In the genomic region with DNA sequence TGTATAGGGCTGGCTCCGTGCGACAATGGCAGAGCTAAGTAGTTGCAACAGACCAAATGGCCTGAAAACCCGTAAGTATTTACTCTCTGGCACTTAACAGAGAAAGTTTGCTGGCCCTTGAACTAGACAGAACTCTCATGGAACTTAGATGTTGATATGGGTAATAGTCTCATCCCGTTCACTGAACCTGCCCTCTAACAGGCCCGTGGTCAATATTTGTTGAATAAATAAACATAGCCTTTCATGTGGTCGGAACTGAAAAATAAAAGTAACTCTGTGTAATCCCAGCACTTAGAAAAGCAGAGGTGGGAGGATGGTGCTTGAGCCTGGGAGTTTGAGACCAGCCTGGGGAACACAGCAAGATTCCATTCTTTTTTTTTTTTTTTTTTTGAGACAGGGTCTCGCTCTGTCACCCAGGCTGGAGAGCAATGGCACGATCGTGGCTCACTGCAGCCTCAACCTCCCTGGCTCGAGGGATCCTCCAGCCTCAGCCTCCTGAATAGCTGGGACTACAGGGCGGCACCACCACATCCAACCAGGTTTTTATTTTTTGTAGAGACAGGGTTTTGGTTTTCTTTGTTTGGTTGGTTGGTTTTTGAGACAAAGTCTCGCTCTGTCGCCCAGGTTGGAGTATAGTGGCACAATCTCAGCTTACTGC, we compare ENCODE assay signal across 1 cellular context.
A peak's percentile ranks its signal among the peaks of the same experiment; 100 is the strongest.
TF ChIP-seq lines count a peak whose summit lies in the region.

No MANE protein-coding gene starts in this region.

TF ChIP-seq in HepG2, 621 proteins besides CTCF, POLR2A, EP300 and RAD21 (continued from another document and continues in another):
- TF ChIP-seq, protein P1, sequence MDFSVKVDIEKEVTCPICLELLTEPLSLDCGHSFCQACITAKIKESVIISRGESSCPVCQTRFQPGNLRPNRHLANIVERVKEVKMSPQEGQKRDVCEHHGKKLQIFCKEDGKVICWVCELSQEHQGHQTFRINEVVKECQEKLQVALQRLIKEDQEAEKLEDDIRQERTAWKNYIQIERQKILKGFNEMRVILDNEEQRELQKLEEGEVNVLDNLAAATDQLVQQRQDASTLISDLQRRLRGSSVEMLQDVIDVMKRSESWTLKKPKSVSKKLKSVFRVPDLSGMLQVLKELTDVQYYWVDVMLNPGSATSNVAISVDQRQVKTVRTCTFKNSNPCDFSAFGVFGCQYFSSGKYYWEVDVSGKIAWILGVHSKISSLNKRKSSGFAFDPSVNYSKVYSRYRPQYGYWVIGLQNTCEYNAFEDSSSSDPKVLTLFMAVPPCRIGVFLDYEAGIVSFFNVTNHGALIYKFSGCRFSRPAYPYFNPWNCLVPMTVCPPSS (IDR thresholded peaks at IDR 0.05), result no peak
- TF ChIP-seq NR2F2 (IDR thresholded peaks at IDR 0.05; ENCODE audit: borderline replicate concordance, low read depth) (peak; percentile 97), ZNF205 (CRISPR knock-in tag; IDR thresholded peaks at IDR 0.05) (peak; percentile 63; the same call in 1 of the 2 replicates), POLR2AphosphoS5 (IDR thresholded peaks at IDR 0.05; ENCODE audit: low read depth, low read length) (no peak), ETV6 (CRISPR knock-in tag; conservative IDR thresholded peaks at IDR 0.05) (no peak; the same call in 1 of the 2 replicates), MED13 (CRISPR knock-in tag; IDR thresholded peaks at IDR 0.05) (peak; percentile 73), FOXM1 (CRISPR knock-in tag; IDR thresholded peaks at IDR 0.05) (no peak), ZNF143 (CRISPR knock-in tag; IDR thresholded peaks at IDR 0.05) (0 out of 2 replicates have a peak, but pooled peaks have one; percentile 26), ATRX (CRISPR knock-in tag; IDR thresholded peaks at IDR 0.05; ENCODE audit: borderline replicate concordance) (no peak), TCF7L2 (IDR thresholded peaks at IDR 0.05; ENCODE audit: low read depth, low read length) (peak; percentile 96), ATAD3A (CRISPR knock-in tag; IDR thresholded peaks at IDR 0.05) (no peak), ZNF12 (CRISPR knock-in tag; IDR thresholded peaks at IDR 0.05) (peak; percentile 85), CCAR2 (optimal IDR thresholded peaks at IDR 0.05; ENCODE audit: low read depth, low read length) (no peak), ZNF441 (CRISPR knock-in tag; IDR thresholded peaks at IDR 0.05; ENCODE audit: borderline replicate concordance) (0 out of 2 replicates have a peak, but pooled peaks have one; percentile 56), ZIK1 (CRISPR knock-in tag; IDR thresholded peaks at IDR 0.05; ENCODE audit: borderline replicate concordance, low read depth) (no peak), FOXK1 (CRISPR knock-in tag; IDR thresholded peaks at IDR 0.05; ENCODE audit: borderline replicate concordance, low read depth) (peak; percentile 96), ZNF703 (CRISPR knock-in tag; IDR thresholded peaks at IDR 0.05; ENCODE audit: borderline replicate concordance) (peak; percentile 86; the same call in 1 of the 2 replicates), RNF2 (conservative IDR thresholded peaks at IDR 0.05; ENCODE audit: low read depth) (no peak), MBNL3 (CRISPR knock-in tag; conservative IDR thresholded peaks at IDR 0.05) (no peak), NPAS2 (CRISPR knock-in tag; IDR thresholded peaks at IDR 0.05; ENCODE audit: borderline replicate concordance) (no peak), ZNF180 (CRISPR knock-in tag; IDR thresholded peaks at IDR 0.05; ENCODE audit: borderline replicate concordance, low read depth) (no peak), ZNF234 (CRISPR knock-in tag; conservative IDR thresholded peaks at IDR 0.05) (no peak), ZNF672 (CRISPR knock-in tag; IDR thresholded peaks at IDR 0.05) (no peak), HMG20B (CRISPR knock-in tag; conservative IDR thresholded peaks at IDR 0.05) (peak; percentile 94), KAT2B (IDR thresholded peaks at IDR 0.05; ENCODE audit: borderline replicate concordance, low read depth, low read length) (no peak), KLF6 (CRISPR knock-in tag; IDR thresholded peaks at IDR 0.05) (no peak; the same call in 1 of the 2 replicates), CHD4 (IDR thresholded peaks at IDR 0.05; ENCODE audit: borderline replicate concordance, low read length) (peak; percentile 17; the same call in 1 of the 2 replicates), PAF1 (CRISPR knock-in tag; IDR thresholded peaks at IDR 0.05) (no peak), ZNF598 (CRISPR knock-in tag; IDR thresholded peaks at IDR 0.05; ENCODE audit: borderline replicate concordance) (no peak), HOXA7 (CRISPR knock-in tag; IDR thresholded peaks at IDR 0.05) (no peak)
- TF ChIP-seq, protein P2, sequence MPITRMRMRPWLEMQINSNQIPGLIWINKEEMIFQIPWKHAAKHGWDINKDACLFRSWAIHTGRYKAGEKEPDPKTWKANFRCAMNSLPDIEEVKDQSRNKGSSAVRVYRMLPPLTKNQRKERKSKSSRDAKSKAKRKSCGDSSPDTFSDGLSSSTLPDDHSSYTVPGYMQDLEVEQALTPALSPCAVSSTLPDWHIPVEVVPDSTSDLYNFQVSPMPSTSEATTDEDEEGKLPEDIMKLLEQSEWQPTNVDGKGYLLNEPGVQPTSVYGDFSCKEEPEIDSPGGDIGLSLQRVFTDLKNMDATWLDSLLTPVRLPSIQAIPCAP (CRISPR knock-in tag; IDR thresholded peaks at IDR 0.05; ENCODE audit: low read depth), result no peak
- TF ChIP-seq, protein P3, sequence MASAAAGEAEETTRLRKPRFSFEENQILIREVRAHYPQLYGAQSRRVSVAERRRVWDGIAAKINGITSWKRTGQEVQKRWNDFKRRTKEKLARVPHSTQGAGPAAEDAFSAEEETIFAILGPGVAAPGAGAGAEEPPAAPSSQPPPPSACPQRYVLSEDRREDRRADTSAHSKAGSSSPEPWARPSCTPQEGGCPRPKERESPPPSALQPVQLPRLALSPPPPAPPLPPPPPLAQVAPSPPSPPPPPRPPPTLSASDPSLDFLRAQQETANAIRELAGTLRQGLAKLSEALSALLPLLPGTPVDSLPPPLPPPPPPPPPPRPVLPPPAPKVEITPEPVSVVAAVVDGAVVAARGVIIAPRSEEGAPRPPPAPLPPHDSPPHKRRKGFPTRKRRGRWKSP (CRISPR knock-in tag; IDR thresholded peaks at IDR 0.05), result peak; percentile 62; the same call in 1 of the 2 replicates
- TF ChIP-seq, protein P4, sequence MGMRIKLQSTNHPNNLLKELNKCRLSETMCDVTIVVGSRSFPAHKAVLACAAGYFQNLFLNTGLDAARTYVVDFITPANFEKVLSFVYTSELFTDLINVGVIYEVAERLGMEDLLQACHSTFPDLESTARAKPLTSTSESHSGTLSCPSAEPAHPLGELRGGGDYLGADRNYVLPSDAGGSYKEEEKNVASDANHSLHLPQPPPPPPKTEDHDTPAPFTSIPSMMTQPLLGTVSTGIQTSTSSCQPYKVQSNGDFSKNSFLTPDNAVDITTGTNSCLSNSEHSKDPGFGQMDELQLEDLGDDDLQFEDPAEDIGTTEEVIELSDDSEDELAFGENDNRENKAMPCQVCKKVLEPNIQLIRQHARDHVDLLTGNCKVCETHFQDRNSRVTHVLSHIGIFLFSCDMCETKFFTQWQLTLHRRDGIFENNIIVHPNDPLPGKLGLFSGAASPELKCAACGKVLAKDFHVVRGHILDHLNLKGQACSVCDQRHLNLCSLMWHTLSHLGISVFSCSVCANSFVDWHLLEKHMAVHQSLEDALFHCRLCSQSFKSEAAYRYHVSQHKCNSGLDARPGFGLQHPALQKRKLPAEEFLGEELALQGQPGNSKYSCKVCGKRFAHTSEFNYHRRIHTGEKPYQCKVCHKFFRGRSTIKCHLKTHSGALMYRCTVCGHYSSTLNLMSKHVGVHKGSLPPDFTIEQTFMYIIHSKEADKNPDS (CRISPR knock-in tag; IDR thresholded peaks at IDR 0.05), result no peak
- TF ChIP-seq, protein P5, sequence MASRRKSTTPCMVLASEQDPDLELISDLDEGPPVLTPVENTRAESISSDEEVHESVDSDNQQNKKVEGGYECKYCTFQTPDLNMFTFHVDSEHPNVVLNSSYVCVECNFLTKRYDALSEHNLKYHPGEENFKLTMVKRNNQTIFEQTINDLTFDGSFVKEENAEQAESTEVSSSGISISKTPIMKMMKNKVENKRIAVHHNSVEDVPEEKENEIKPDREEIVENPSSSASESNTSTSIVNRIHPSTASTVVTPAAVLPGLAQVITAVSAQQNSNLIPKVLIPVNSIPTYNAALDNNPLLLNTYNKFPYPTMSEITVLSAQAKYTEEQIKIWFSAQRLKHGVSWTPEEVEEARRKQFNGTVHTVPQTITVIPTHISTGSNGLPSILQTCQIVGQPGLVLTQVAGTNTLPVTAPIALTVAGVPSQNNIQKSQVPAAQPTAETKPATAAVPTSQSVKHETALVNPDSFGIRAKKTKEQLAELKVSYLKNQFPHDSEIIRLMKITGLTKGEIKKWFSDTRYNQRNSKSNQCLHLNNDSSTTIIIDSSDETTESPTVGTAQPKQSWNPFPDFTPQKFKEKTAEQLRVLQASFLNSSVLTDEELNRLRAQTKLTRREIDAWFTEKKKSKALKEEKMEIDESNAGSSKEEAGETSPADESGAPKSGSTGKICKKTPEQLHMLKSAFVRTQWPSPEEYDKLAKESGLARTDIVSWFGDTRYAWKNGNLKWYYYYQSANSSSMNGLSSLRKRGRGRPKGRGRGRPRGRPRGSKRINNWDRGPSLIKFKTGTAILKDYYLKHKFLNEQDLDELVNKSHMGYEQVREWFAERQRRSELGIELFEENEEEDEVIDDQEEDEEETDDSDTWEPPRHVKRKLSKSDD (CRISPR knock-in tag; IDR thresholded peaks at IDR 0.05; ENCODE audit: low read depth), result no peak; the same call in 1 of the 2 replicates
- TF ChIP-seq, protein P6, sequence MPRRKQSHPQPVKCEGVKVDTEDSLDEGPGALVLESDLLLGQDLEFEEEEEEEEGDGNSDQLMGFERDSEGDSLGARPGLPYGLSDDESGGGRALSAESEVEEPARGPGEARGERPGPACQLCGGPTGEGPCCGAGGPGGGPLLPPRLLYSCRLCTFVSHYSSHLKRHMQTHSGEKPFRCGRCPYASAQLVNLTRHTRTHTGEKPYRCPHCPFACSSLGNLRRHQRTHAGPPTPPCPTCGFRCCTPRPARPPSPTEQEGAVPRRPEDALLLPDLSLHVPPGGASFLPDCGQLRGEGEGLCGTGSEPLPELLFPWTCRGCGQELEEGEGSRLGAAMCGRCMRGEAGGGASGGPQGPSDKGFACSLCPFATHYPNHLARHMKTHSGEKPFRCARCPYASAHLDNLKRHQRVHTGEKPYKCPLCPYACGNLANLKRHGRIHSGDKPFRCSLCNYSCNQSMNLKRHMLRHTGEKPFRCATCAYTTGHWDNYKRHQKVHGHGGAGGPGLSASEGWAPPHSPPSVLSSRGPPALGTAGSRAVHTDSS (CRISPR knock-in tag; conservative IDR thresholded peaks at IDR 0.05), result no peak
- TF ChIP-seq, protein P7, sequence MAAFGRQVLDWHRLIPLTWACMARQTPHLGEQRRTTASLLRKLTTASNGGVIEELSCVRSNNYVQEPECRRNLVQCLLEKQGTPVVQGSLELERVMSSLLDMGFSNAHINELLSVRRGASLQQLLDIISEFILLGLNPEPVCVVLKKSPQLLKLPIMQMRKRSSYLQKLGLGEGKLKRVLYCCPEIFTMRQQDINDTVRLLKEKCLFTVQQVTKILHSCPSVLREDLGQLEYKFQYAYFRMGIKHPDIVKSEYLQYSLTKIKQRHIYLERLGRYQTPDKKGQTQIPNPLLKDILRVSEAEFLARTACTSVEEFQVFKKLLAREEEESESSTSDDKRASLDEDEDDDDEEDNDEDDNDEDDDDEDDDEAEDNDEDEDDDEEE (CRISPR knock-in tag; IDR thresholded peaks at IDR 0.05), result no peak
- TF ChIP-seq, protein P8, sequence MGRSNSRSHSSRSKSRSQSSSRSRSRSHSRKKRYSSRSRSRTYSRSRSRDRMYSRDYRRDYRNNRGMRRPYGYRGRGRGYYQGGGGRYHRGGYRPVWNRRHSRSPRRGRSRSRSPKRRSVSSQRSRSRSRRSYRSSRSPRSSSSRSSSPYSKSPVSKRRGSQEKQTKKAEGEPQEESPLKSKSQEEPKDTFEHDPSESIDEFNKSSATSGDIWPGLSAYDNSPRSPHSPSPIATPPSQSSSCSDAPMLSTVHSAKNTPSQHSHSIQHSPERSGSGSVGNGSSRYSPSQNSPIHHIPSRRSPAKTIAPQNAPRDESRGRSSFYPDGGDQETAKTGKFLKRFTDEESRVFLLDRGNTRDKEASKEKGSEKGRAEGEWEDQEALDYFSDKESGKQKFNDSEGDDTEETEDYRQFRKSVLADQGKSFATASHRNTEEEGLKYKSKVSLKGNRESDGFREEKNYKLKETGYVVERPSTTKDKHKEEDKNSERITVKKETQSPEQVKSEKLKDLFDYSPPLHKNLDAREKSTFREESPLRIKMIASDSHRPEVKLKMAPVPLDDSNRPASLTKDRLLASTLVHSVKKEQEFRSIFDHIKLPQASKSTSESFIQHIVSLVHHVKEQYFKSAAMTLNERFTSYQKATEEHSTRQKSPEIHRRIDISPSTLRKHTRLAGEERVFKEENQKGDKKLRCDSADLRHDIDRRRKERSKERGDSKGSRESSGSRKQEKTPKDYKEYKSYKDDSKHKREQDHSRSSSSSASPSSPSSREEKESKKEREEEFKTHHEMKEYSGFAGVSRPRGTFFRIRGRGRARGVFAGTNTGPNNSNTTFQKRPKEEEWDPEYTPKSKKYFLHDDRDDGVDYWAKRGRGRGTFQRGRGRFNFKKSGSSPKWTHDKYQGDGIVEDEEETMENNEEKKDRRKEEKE (IDR thresholded peaks at IDR 0.05), result no peak
- TF ChIP-seq, protein P9, sequence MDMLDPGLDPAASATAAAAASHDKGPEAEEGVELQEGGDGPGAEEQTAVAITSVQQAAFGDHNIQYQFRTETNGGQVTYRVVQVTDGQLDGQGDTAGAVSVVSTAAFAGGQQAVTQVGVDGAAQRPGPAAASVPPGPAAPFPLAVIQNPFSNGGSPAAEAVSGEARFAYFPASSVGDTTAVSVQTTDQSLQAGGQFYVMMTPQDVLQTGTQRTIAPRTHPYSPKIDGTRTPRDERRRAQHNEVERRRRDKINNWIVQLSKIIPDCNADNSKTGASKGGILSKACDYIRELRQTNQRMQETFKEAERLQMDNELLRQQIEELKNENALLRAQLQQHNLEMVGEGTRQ (IDR thresholded peaks at IDR 0.05; ENCODE audit: low read depth, low read length), result no peak
- TF ChIP-seq, protein P9 (CRISPR knock-in tag; IDR thresholded peaks at IDR 0.05; ENCODE audit: borderline replicate concordance), result no peak
- TF ChIP-seq, protein P10, sequence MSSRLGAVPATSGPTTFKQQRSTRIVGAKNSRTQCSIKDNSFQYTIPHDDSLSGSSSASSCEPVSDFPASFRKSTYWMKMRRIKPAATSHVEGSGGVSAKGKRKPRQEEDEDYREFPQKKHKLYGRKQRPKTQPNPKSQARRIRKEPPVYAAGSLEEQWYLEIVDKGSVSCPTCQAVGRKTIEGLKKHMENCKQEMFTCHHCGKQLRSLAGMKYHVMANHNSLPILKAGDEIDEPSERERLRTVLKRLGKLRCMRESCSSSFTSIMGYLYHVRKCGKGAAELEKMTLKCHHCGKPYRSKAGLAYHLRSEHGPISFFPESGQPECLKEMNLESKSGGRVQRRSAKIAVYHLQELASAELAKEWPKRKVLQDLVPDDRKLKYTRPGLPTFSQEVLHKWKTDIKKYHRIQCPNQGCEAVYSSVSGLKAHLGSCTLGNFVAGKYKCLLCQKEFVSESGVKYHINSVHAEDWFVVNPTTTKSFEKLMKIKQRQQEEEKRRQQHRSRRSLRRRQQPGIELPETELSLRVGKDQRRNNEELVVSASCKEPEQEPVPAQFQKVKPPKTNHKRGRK (CRISPR knock-in tag; IDR thresholded peaks at IDR 0.05), result no peak
